ENCODE assay signal across 1 cellular context in genomic region chr7:18257711-18258110, GRCh38.
TF ChIP-seq lines count a peak whose summit lies in the region.

No MANE protein-coding gene starts in this region.

TF ChIP-seq in H1, 55 proteins besides CTCF, POLR2A, EP300 and RAD21:
- TF ChIP-seq ATF2 (IDR thresholded peaks at IDR 0.05; ENCODE audit: low read length) (no peak), RFX5 (IDR thresholded peaks at IDR 0.05; ENCODE audit: borderline replicate concordance, low read depth, low read length) (peak; percentile 78)
